ENCODE assay signal across 16 cellular contexts in genomic region chr7:106348231-106348630, GRCh38.
DNase-seq lines count a peak whose midpoint lies in the region; ATAC-seq, FAIRE-seq and TF ChIP-seq lines count a peak whose summit lies in the region.
"Had no signal": no experiment of that assay in that cellular context is flagged by ENCODE, and none has a peak within 500 bp of the region (broad histone marks: within the 10 kb centered on the region; RNA-seq: fewer than 3 reads in every experiment).

No MANE protein-coding gene starts in this region.

- H3K9me3 ChIP-seq in HEK293 (ENCODE audit: control insufficient read depth, insufficient read depth, low read depth, low read length) (no peaks in the 10 kb centered on the region), T-helper 17 cell (ENCODE audit: control insufficient read depth, low read length, poor library complexity, severe bottlenecking) (no peaks in the 10 kb centered on the region), K562 (replicated peaks; ENCODE audit: control insufficient read depth, insufficient read depth, low read depth, low read length) (peaks cover 10% of the 10 kb centered on the region; the same call in 1 of the 2 replicates), gastroesophageal sphincter (peaks cover 0 to 28% (median 0%) of the 10 kb centered on the region in 3 donors)

- peaks cover 44% of the 10 kb centered on the region for H3K36me3 Mint-ChIP-seq in activated T-cell treated with anti-CD3 and anti-CD28 coated beads, Interleukin-2, amount 50 U/mL, for 24 hours (ENCODE audit: low read depth)
- peaks cover 3% of the 10 kb centered on the region for H3K36me3 Mint-ChIP-seq in T-helper 17 cell (ENCODE audit: low read depth)

- H4K20me1 ChIP-seq in K562 (replicated peaks; ENCODE audit: control insufficient read depth, insufficient read depth, low read length), result no peaks in the 10 kb centered on the region

- in situ Hi-C loops in K562 (cut with MboI), result no loop called here

- H3K27ac Mint-ChIP-seq in activated T-cell treated with anti-CD3 and anti-CD28 coated beads, Interleukin-2, amount 50 U/mL, for 24 hours, result peak overlapping the region; percentile 100
- H3K27ac Mint-ChIP-seq in T-helper 17 cell, result peak overlapping the region; percentile 78

- TF ChIP-seq EP300 in K562 (IDR thresholded peaks at IDR 0.05; ENCODE audit: low read length), result no peak
- no peak for TF ChIP-seq EP300 in gastroesophageal sphincter (IDR thresholded peaks at IDR 0.05)

- TF ChIP-seq RAD21 in K562 (CRISPR knock-in tag; conservative IDR thresholded peaks at IDR 0.05 in 1 of 2, IDR thresholded peaks at IDR 0.05 in 1 of 2), result no peak

- peaks cover 42% of the 10 kb centered on the region for H3K9me3 Mint-ChIP-seq in activated T-cell treated with anti-CD3 and anti-CD28 coated beads, Interleukin-2, amount 50 U/mL, for 24 hours

- H3K4me1 ChIP-seq in HEK293 (ENCODE audit: control insufficient read depth, insufficient read depth, low read length) (no peaks in the 10 kb centered on the region), K562 (replicated peaks in 1 of 2; ENCODE audit: control insufficient read depth in 2 of 2, insufficient read depth in 2 of 2, low read length in 2 of 2) (peaks cover 0 to 26% of the 10 kb centered on the region in 2 experiments; a peak in 3 of 5 replicates), gastroesophageal sphincter (no peaks in the 10 kb centered on the region)
- H3K4me1 ChIP-seq: Caco-2 had no signal

- no peaks in the 10 kb centered on the region for H3K9me1 ChIP-seq in K562 (ENCODE audit: control insufficient read depth, insufficient read depth, low read length)

- H3K4me2 ChIP-seq in K562 (ENCODE audit: insufficient read depth, low read length), result no peak overlapping the region

- H2AFZ ChIP-seq in K562 (ENCODE audit: low read depth, low read length), result no peak overlapping the region

- peaks cover 6% of the 10 kb centered on the region for H3K27me3 Mint-ChIP-seq in activated T-cell treated with anti-CD3 and anti-CD28 coated beads, Interleukin-2, amount 50 U/mL, for 24 hours
- no peaks in the 10 kb centered on the region for H3K27me3 Mint-ChIP-seq in T-helper 17 cell

- no peak overlapping the region for H3K9ac ChIP-seq in K562 (ENCODE audit: insufficient read depth in 1 of 2, low read depth in 2 of 2, low read length in 2 of 2)

- TF ChIP-seq CTCF in HEK293 (tag by site-specific recombination; IDR thresholded peaks at IDR 0.05) (no peak), K562 (IDR thresholded peaks at IDR 0.05 in 2 of 3, conservative IDR thresholded peaks at IDR 0.05 in 1 of 3; ENCODE audit: insufficient read depth in 2 of 3, low read depth in 1 of 3, low read length in 3 of 3) (no peak), gastroesophageal sphincter (IDR thresholded peaks at IDR 0.05) (no peak)

- H3K4me3 ChIP-seq in HEK293 (ENCODE audit: low read depth, low read length) (no peak overlapping the region), K562 (no peak overlapping the region), gastroesophageal sphincter (no peak overlapping the region)

- no TSS peak for BruUV-seq in K562 (replicated peaks; lab: Mats Ljungman, UMichigan)

- peaks cover 58% of the 10 kb centered on the region for H3K4me1 Mint-ChIP-seq in activated T-cell treated with anti-CD3 and anti-CD28 coated beads, Interleukin-2, amount 50 U/mL, for 24 hours (ENCODE audit: low read depth)
- peaks cover 16% of the 10 kb centered on the region for H3K4me1 Mint-ChIP-seq in T-helper 17 cell

- FAIRE-seq in K562 (lab: Jason Lieb, UNC), result no peak
- FAIRE-seq: H54 had no signal

- no peak overlapping the region for H3K4me3 Mint-ChIP-seq in activated T-cell treated with anti-CD3 and anti-CD28 coated beads, Interleukin-2, amount 50 U/mL, for 24 hours
- no peak overlapping the region for H3K4me3 Mint-ChIP-seq in T-helper 17 cell

- intact Hi-C loops in K562 (cut with micrococcal nuclease), result loop anchor here (5.0 kb wide), 1 partner anchor 61 kb away; no protein-coding TSS in a partner anchor

- TF ChIP-seq POLR2A in K562 (conservative IDR thresholded peaks at IDR 0.05) (no peak), gastroesophageal sphincter (IDR thresholded peaks at IDR 0.05) (no peak)

- DNase-seq in activated T-cell treated with anti-CD3 and anti-CD28 coated beads, Interleukin-2, amount 50 U/mL, for 24 hours, result no peak
- no peak for DNase-seq in activated T-cell treated with anti-CD3 and anti-CD28 coated beads, Interleukin-2, amount 50 U/mL, for 48 hours
- DNase-seq in T-helper 17 cell (no peak), K562 (ENCODE audit: extremely low read depth in 1 of 4, low spot score in 3 of 4) (no peak)
- DNase-seq: Caco-2; EL; NCI-H1417 treated with DMSO at 0.1 percent for 48 hours; NCI-H1930; NCI-H526 treated with DMSO at 0.1 percent for 48 hours; NK-92 treated with Interleukin-12 subunit alpha and Interleukin-12 subunit beta, amount 100 ng/mL, for 24 hours; SHP77 treated with DMSO at 0.1 percent for 48 hours had no signal

- H3K36me3 ChIP-seq in HEK293 (ENCODE audit: control insufficient read depth in 2 of 2, insufficient read depth in 1 of 2, low read length in 2 of 2) (no peaks in the 10 kb centered on the region), K562 (ENCODE audit: control insufficient read depth, insufficient read depth, low read length) (no peaks in the 10 kb centered on the region), gastroesophageal sphincter (no peaks in the 10 kb centered on the region)

- CTCF ChIA-PET in HEK293 (lab: Yijun Ruan, JAX), result no interaction called here
- CTCF ChIA-PET in K562 (lab: Yijun Ruan, JAX; ENCODE audit: low intra/inter-chr PET ratio), result no interaction called here

- POLR2A ChIA-PET in HEK293 (lab: Yijun Ruan, JAX), result no interaction called here
- POLR2A ChIA-PET in K562 (lab: Yijun Ruan, JAX), result interaction anchor here (1.7 kb wide), 1 partner anchor 17 kb away, joined by 5 read pairs; no protein-coding TSS in a partner anchor

- H3K27me3 ChIP-seq in K562 (ENCODE audit: control insufficient read depth in 2 of 2, insufficient read depth in 2 of 2, low read length in 2 of 2) (no peaks in the 10 kb centered on the region), gastroesophageal sphincter (no peaks in the 10 kb centered on the region)

- H3K79me2 ChIP-seq in K562 (ENCODE audit: control insufficient read depth, insufficient read depth, low read length), result no peaks in the 10 kb centered on the region

- H3K27ac ChIP-seq in HEK293 (ENCODE audit: extremely low read depth, low read depth, low read length), result no peak overlapping the region
- no peak overlapping the region for H3K27ac ChIP-seq in K562 (ENCODE audit: extremely low read depth, low read depth, low read length)
- no peak overlapping the region for H3K27ac ChIP-seq in gastroesophageal sphincter
- H3K27ac ChIP-seq: C4-2B had no signal

- ATAC-seq in T-helper 17 cell (no peak), K562 (no peak), HG02798 (IDR thresholded peaks at IDR 0.05; ENCODE audit: poor library complexity, unreplicated experiment) (no peak), gastroesophageal sphincter (no peak)

TF ChIP-seq in HEK293, 187 proteins besides CTCF, POLR2A, EP300 and RAD21:
- TF ChIP-seq ZNF768 (tag by site-specific recombination; IDR thresholded peaks at IDR 0.05), result no peak
- peak; percentile 92 for TF ChIP-seq ZNF133 (tag by site-specific recombination; IDR thresholded peaks at IDR 0.05)
TF ChIP-seq in HEK293: peak in this region for 1.

TF ChIP-seq in K562, 482 proteins besides CTCF, POLR2A, EP300 and RAD21 (continues in another document):
- 0 out of 2 replicates have a peak, but pooled peaks have one; percentile 58 for TF ChIP-seq ZZZ3 (IDR thresholded peaks at IDR 0.05)
- no peak for TF ChIP-seq ZNF507 (tag; conservative IDR thresholded peaks at IDR 0.05)
